8 cellular contexts compared by ENCODE assay signal in genomic region chr16:89410794-89411309, GRCh38.
DNase-seq lines count a peak whose midpoint lies in the region; ATAC-seq, FAIRE-seq and TF ChIP-seq lines count a peak whose summit lies in the region.

No MANE protein-coding gene starts in this region.

- H3K9me3 Mint-ChIP-seq in activated T-cell treated with anti-CD3 and anti-CD28 coated beads, Interleukin-2, amount 50 U/mL, for 72 hours, result no peaks in the 10 kb centered on the region

- CTCF ChIA-PET in GM10248 (lab: Yijun Ruan, JAX), result interaction anchor here (0.9 to 1.9 kb wide), 7 partner anchors 9 to 49 kb away, joined by 3 to 10 read pairs (median 3); no protein-coding TSS in a partner anchor

- H3K27ac ChIP-seq in psoas muscle, result peak overlapping the region; percentile 83

- intact Hi-C loops in psoas muscle (cut with DNase I), result no loop called here

- no peaks in the 10 kb centered on the region for H3K27me3 Mint-ChIP-seq in activated T-cell treated with anti-CD3 and anti-CD28 coated beads, Interleukin-2, amount 50 U/mL, for 72 hours (ENCODE audit: low read depth)

- peak overlapping the region; percentile 14 to 67 for H3K4me3 Mint-ChIP-seq in activated T-cell treated with anti-CD3 and anti-CD28 coated beads, Interleukin-2, amount 50 U/mL, for 72 hours

- H3K27me3 ChIP-seq in psoas muscle (ENCODE audit: insufficient read depth in 3 of 3, low read length in 2 of 3), result no peaks in the 10 kb centered on the region

- H3K27ac Mint-ChIP-seq in activated T-cell treated with anti-CD3 and anti-CD28 coated beads, Interleukin-2, amount 50 U/mL, for 72 hours, result peak overlapping the region; percentile 83

- POLR2A ChIA-PET in GM10248 (lab: Yijun Ruan, JAX), result no interaction called here

- no peak for FAIRE-seq in frontal cortex (lab: Jason Lieb, UNC)

- DNase-seq in activated gamma-delta T cell treated with Interleukin-2 at 50 U/mL for 16 hours (peak; percentile 33), activated gamma-delta T cell (lab: John Stamatoyannopoulos, UW) (no peak), frontal cortex (ENCODE audit: low spot score in 2 of 2) (peak; percentile 58 to 59), psoas muscle (peak; percentile 46 to 66), GM10248 (ENCODE audit: extremely low spot score) (no peak)
- DNase-seq in activated T-cell treated with anti-CD3 and anti-CD28 coated beads, Interleukin-2, amount 50 U/mL, for 72 hours, result peak in 1 of 2 donors; percentile 42

- peak; percentile 32 to 48 for ATAC-seq in activated T-cell treated with anti-CD3 and anti-CD28 coated beads, Interleukin-2, amount 50 U/mL, for 72 hours (replicated peaks in 1 of 2)
- peak; percentile 54 to 62 (median 57) for ATAC-seq in psoas muscle
- ATAC-seq in HG03571 (IDR thresholded peaks at IDR 0.05; ENCODE audit: unreplicated experiment), result no peak
- ATAC-seq in GM19324 (IDR thresholded peaks at IDR 0.05; ENCODE audit: low FRiP score, unreplicated experiment), result no peak

- TF ChIP-seq CTCF in psoas muscle (IDR thresholded peaks at IDR 0.05) (no peak), GM10248 (IDR thresholded peaks at IDR 0.05; ENCODE audit: control extremely low read depth, extremely low read depth, low read depth, missing control alignments) (no peak)

- no peaks in the 10 kb centered on the region for H3K9me3 ChIP-seq in psoas muscle

- H3K4me3 ChIP-seq in psoas muscle, result no peak overlapping the region

- peaks cover 86% of the 10 kb centered on the region for H3K4me1 ChIP-seq in psoas muscle

- peaks cover 90% of the 10 kb centered on the region for H3K4me1 Mint-ChIP-seq in activated T-cell treated with anti-CD3 and anti-CD28 coated beads, Interleukin-2, amount 50 U/mL, for 72 hours (ENCODE audit: low read depth)

- H3K36me3 Mint-ChIP-seq in activated T-cell treated with anti-CD3 and anti-CD28 coated beads, Interleukin-2, amount 50 U/mL, for 72 hours (ENCODE audit: insufficient read depth in 2 of 2), result peaks cover 0 to 15% of the 10 kb centered on the region in 2 donors

- WGBS in psoas muscle, 3 donors, result 7 to 22% (median 18%) methylated on average over 10 to 11 of the region's 11 CpGs

- no peaks in the 10 kb centered on the region for H3K36me3 ChIP-seq in psoas muscle (ENCODE audit: insufficient read depth in 1 of 2, low read depth in 1 of 2)

Comparison
In these comparisons a context has a peak if more than half of its experiments do, and no peak if none do; other contexts are left out.
1. DNase-seq: peak in activated gamma-delta T cell treated with Interleukin-2 at 50 U/mL for 16 hours (single experiment), frontal cortex (2 of 2) and psoas muscle (2 of 2); none in activated gamma-delta T cell (single experiment) and GM10248 (single experiment).
2. ATAC-seq: peak in activated T-cell treated with anti-CD3 and anti-CD28 coated beads, Interleukin-2, amount 50 U/mL, for 72 hours (2 of 2) and psoas muscle (4 of 4); none in HG03571 (single experiment) and GM19324 (single experiment).